Comparison of ENCODE assay signal across 8 cellular contexts in the genomic region with DNA sequence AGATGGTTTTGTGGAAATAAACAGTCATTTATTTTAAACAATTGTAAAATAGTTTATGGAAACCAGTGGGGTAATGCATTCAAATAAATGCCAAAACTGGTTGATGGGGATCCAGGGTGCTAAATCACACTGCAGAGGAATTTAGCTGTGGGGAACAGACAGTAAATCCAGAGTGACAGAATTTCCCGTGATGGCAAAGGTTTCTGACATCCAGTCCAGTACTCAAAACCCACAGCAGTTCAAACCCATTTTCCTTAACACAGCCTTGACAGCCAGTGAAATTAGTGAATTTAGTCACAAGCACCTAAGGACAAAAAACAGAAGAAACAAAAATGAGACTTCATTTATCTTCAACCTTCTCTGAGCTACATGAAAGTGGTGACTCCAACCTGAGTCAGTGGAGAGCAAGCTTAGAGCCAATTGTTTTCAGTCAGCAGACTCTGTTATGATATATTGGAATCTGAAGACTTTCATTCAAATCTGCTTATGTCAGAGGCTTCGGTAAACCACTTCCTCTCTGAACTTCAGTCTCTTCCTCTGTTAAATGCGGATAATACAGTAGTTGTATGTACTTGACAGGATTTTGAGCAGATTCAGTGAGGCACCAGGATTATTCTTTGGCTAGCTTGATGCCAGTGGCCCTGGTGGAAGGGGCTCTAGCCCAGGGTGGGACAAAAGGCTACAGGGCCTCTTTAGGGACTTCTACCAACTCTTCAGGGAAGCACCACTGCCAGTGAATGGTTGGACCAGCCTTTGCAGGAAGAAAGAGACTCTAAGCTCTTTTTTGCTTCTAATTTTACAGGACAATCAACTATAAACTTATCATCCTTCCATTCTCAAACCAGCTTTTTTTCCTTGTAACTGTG.
DNase-seq lines count a peak whose midpoint lies in the region; ATAC-seq, FAIRE-seq and TF ChIP-seq lines count a peak whose summit lies in the region.

No MANE protein-coding gene starts in this region.

- H3K27me3 Mint-ChIP-seq in astrocyte (ENCODE audit: low read depth, unreplicated experiment) = no peaks in the 10 kb centered on the region

- ATAC-seq in HG03457 (IDR thresholded peaks at IDR 0.05; ENCODE audit: unreplicated experiment) = no peak
- ATAC-seq in HG03280 (IDR thresholded peaks at IDR 0.05; ENCODE audit: unreplicated experiment) = no peak

- peak overlapping the region; percentile 65 for H3K9ac ChIP-seq in astrocyte (ENCODE audit: low read length)

- TF ChIP-seq CTCF in astrocyte (IDR thresholded peaks at IDR 0.05; ENCODE audit: insufficient read depth, low read depth, low read length) (no peak), ovary (IDR thresholded peaks at IDR 0.05) (no peak)

- H3K27ac ChIP-seq in astrocyte (ENCODE audit: low read depth, low read length) (peak overlapping the region; percentile 94), ovary (no peak overlapping the region)

- H3K27ac Mint-ChIP-seq in astrocyte (ENCODE audit: unreplicated experiment) = peak overlapping the region; percentile 98

- peaks cover 44% of the 10 kb centered on the region for H3K4me1 Mint-ChIP-seq in astrocyte (ENCODE audit: low read depth, unreplicated experiment)

- intact Hi-C loops in ovary (cut with DNase I) = no loop called here

- DNase-seq in ELR (ENCODE audit: low read depth) (peak; percentile 99), NOMO-1 treated with DMSO at 0.1 percent for 48 hours (lab: John Stamatoyannopoulos, UW; ENCODE audit: unreplicated experiment) (peak; percentile 70), astrocyte (ENCODE audit: low read depth) (peak; percentile 99), myocyte (ENCODE audit: low read depth) (peak; percentile 40), ovary (no peak), NCI-H128 (lab: John Stamatoyannopoulos, UW; ENCODE audit: unreplicated experiment) (no peak)

- no peak for TF ChIP-seq POLR2A in ovary (IDR thresholded peaks at IDR 0.05)

- peak overlapping the region; percentile 77 for H3K4me2 ChIP-seq in astrocyte (ENCODE audit: low read length)

- H3K4me1 ChIP-seq in astrocyte (ENCODE audit: insufficient read depth, low read length) (peaks cover 41% of the 10 kb centered on the region), ovary (ENCODE audit: insufficient read depth) (peaks cover 9% of the 10 kb centered on the region)

- H3K9me3 Mint-ChIP-seq in astrocyte (ENCODE audit: unreplicated experiment) = no peaks in the 10 kb centered on the region

- H3K36me3 ChIP-seq in astrocyte (ENCODE audit: insufficient read depth, low read length) (no peaks in the 10 kb centered on the region), ovary (no peaks in the 10 kb centered on the region)

- peaks cover 4% of the 10 kb centered on the region for H3K36me3 Mint-ChIP-seq in astrocyte (ENCODE audit: low read depth, unreplicated experiment)

- peak overlapping the region; percentile 17 for H3K4me3 Mint-ChIP-seq in astrocyte (ENCODE audit: unreplicated experiment)

- H3K4me3 ChIP-seq in astrocyte (ENCODE audit: insufficient read depth, low read depth, low read length) (peak overlapping the region; percentile 37), ovary (no peak overlapping the region)

- peak; percentile 94 for FAIRE-seq in astrocyte (lab: Jason Lieb, UNC)

- no peaks in the 10 kb centered on the region for H3K27me3 ChIP-seq in astrocyte (ENCODE audit: insufficient read depth, low read length)
- no peaks in the 10 kb centered on the region for H3K27me3 ChIP-seq in ovary

- H3K79me2 ChIP-seq in astrocyte (ENCODE audit: insufficient read depth, low read length) = peaks cover 6% of the 10 kb centered on the region

- no peak for TF ChIP-seq EP300 in ovary (IDR thresholded peaks at IDR 0.05)

- H3K9me3 ChIP-seq in astrocyte (ENCODE audit: insufficient read depth, low read depth, low read length) (no peaks in the 10 kb centered on the region), ovary (no peaks in the 10 kb centered on the region)

- no peak overlapping the region for H2AFZ ChIP-seq in astrocyte (ENCODE audit: low read depth, low read length)

- no peaks in the 10 kb centered on the region for H4K20me1 ChIP-seq in astrocyte (ENCODE audit: insufficient read depth, low read length)

- 39 to 50% (median 47%) methylated on average over 3 of the region's 3 CpGs for WGBS in ovary, 3 donors

Comparison
In these comparisons a context has a peak if more than half of its experiments do, and no peak if none do; other contexts are left out.
1. DNase-seq: peak in ELR (single experiment), NOMO-1 treated with DMSO at 0.1 percent for 48 hours (single experiment), astrocyte (single experiment) and myocyte (single experiment); none in ovary (0 of 5) and NCI-H128 (single experiment).